In the genomic region with DNA sequence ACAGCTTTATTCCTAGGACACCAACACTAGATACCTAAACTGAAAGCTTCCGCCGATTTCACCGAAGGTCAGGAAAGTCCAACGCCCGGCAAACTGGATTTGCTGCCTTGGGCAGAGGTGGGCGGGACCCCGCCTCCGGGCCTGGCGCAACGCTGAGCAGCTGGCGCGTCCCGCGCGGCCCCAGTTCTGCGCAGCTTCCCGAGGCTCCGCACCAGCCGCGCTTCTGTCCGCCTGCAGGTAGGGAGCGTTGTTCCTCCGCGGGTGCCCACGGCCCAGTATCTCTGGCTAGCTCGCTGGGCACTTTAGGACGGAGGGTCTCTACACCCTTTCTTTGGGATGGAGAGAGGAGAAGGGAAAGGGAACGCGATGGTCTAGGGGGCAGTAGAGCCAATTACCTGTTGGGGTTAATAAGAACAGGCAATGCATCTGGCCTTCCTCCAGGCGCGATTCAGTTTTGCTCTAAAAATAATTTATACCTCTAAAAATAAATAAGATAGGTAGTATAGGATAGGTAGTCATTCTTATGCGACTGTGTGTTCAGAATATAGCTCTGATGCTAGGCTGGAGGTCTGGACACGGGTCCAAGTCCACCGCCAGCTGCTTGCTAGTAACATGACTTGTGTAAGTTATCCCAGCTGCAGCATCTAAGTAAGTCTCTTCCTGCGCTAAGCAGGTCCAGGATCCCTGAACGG, we compare ENCODE assay signal across 8 cellular contexts. TPM values are rescaled to one million over a fixed set of nuclear protein-coding genes. Genes with fewer than 3 reads are reported as not detected.
A peak's percentile ranks its signal among the peaks of the same experiment; 100 is the strongest.
DNase-seq lines count a peak whose midpoint lies in the region; ATAC-seq, FAIRE-seq and TF ChIP-seq lines count a peak whose summit lies in the region.

Gene CD274 (plus strand): TSS at position 183 of the 692 bp plus-strand sequence. CDS start 5,572 bp downstream, outside the sequence.

- peak; percentile 90 for FAIRE-seq in HepG2 (lab: Jason Lieb, UNC)

- H3K36me3 ChIP-seq in HepG2 (replicated peaks in 1 of 2; ENCODE audit: control insufficient read depth in 1 of 2, insufficient read depth in 2 of 2, low read length in 2 of 2), result no peaks in the 10 kb centered on the region

- H3K9ac ChIP-seq in HepG2 (ENCODE audit: insufficient read depth, low read depth, low read length), result peak within 1 kb of the TSS; percentile 33

- POLR2A ChIA-PET in AG04449 (lab: Yijun Ruan, JAX) (interaction anchor here (0.6 to 1.8 kb wide), 7 partner anchors 10 to 137 kb away, joined by 3 to 11 read pairs (median 4); partner anchors contain the start of genes PDCD1LG2 and PLGRKT), HepG2 (lab: Yijun Ruan, JAX) (interaction anchor here (1.0 to 2.0 kb wide), 3 partner anchors 11 to 150 kb away, joined by 4 to 17 read pairs (median 4); partner anchors contain the start of gene PLGRKT)

- DNase-seq in AG04449 (ENCODE audit: low read depth, low spot score) (no peak), NCI-H460 (ENCODE audit: extremely low read depth, low read depth) (peak; percentile 81), dermis blood vessel endothelial cell (peak; percentile 97), HepG2 (ENCODE audit: low spot score) (peak; percentile 85)
- DNase-seq in activated CD4-positive, alpha-beta T cell treated with anti-CD3 and anti-CD28 coated beads, Interleukin-2, amount 50 U/mL, for 1 hour, result peak; percentile 67
- DNase-seq in stimulated activated CD4-positive, alpha-beta T cell treated with anti-CD3 and anti-CD28 coated beads, Interleukin-2, amount 100 ng/mL, for 48 hours, result peak; percentile 78 to 80

- peaks cover 0 to 4% of the 10 kb centered on the region in 2 experiments; a peak in 1 of 5 replicates for H3K27me3 ChIP-seq in HepG2 (ENCODE audit: control insufficient read depth in 1 of 2, insufficient read depth in 2 of 2, low read length in 2 of 2)

- H3K4me2 ChIP-seq in HepG2 (ENCODE audit: low read depth, low read length), result peak within 1 kb of the TSS; percentile 78

- H3K27ac ChIP-seq in HepG2 (ENCODE audit: extremely low read length, insufficient read depth, low read length), result no peak within 1 kb of the TSS

- H2AFZ ChIP-seq in HepG2 (ENCODE audit: low read length), result peak within 1 kb of the TSS; percentile 64

- in situ Hi-C loops in HepG2 (cut with HindIII; ENCODE audit: extremely low pct_ligation_motif_present, low pct_unique_long_range_greater_than_20kb), result no loop called here

- no peaks in the 10 kb centered on the region for H3K79me2 ChIP-seq in HepG2 (ENCODE audit: insufficient read depth, low read length)

- TF ChIP-seq EP300 in HepG2 (IDR thresholded peaks at IDR 0.05; ENCODE audit: low read depth in 2 of 2, low read length in 2 of 2), result no peak
- TF ChIP-seq EP300 in HepG2 (CRISPR knock-in tag; IDR thresholded peaks at IDR 0.05; ENCODE audit: borderline replicate concordance), result no peak

- CTCF ChIA-PET in AG04449 (lab: Yijun Ruan, JAX), result interaction anchor here (0.7 to 3.5 kb wide), 28 partner anchors 9 to 699 kb away, joined by 3 to 75 read pairs (median 4); partner anchors contain the start of genes PDCD1LG2 and PLGRKT
- CTCF ChIA-PET in HepG2 (lab: Yijun Ruan, JAX; ENCODE audit: low intra/inter-chr PET ratio, low total read pairs), result no interaction called here

- TF ChIP-seq CTCF in AG04449 (IDR thresholded peaks at IDR 0.05; ENCODE audit: insufficient read depth, low read length, missing control alignments) (peak; percentile 70), HepG2 (CRISPR knock-in tag; IDR thresholded peaks at IDR 0.05) (peak; percentile 89)

- H4K20me1 ChIP-seq in HepG2 (ENCODE audit: insufficient read depth, low read length), result no peaks in the 10 kb centered on the region

- TF ChIP-seq POLR2A in GM18526 (IDR thresholded peaks at IDR 0.05; ENCODE audit: extremely low read depth, insufficient read length), result peak; percentile 84
- TF ChIP-seq POLR2A in HepG2 (IDR thresholded peaks at IDR 0.05; ENCODE audit: insufficient read depth in 1 of 2, low read depth in 2 of 2, low read length in 2 of 2), result no peak

- H3K4me1 ChIP-seq in HepG2 (ENCODE audit: insufficient read depth, low read length), result peaks cover 8% of the 10 kb centered on the region

- no TSS peak for BruUV-seq in HepG2 (replicated peaks; lab: Mats Ljungman, UMichigan)

- WGBS in HepG2 (ENCODE audit: low lambda C conversion rate), result 8% methylated on average over 32 of the region's 36 CpGs

- ATAC-seq in HG03135 (IDR thresholded peaks at IDR 0.05; ENCODE audit: unreplicated experiment), result peak; percentile 67
- peak; percentile 100 for ATAC-seq in HepG2

- H3K4me3 ChIP-seq in AG04449 (ENCODE audit: low read depth, low read length) (peak within 1 kb of the TSS; percentile 72), HepG2 (replicated peaks in 1 of 3; ENCODE audit: insufficient read depth in 1 of 3, low read depth in 2 of 3, low read length in 3 of 3) (peak within 1 kb of the TSS; percentile 26 to 64 (median 47))

- intact Hi-C loops in HepG2 (cut with micrococcal nuclease; ENCODE audit: unreplicated experiment), result loop anchor here (1.0 to 5.0 kb wide), 3 partner anchors 150 to 322 kb away; no protein-coding TSS in a partner anchor

- TF ChIP-seq RAD21 in HepG2 (CRISPR knock-in tag; IDR thresholded peaks at IDR 0.05), result peak; percentile 79

- no peaks in the 10 kb centered on the region for H3K9me3 ChIP-seq in HepG2 (ENCODE audit: low read length)

TF ChIP-seq in HepG2, 621 proteins besides CTCF, POLR2A, EP300 and RAD21 (continues in another document):
- TF ChIP-seq REST (IDR thresholded peaks at IDR 0.05; ENCODE audit: borderline replicate concordance in 1 of 2, low read depth in 1 of 2, low read length in 2 of 2) (no peak), CAMTA2 (CRISPR knock-in tag; IDR thresholded peaks at IDR 0.05; ENCODE audit: borderline replicate concordance) (no peak)
- TF ChIP-seq, protein P1, sequence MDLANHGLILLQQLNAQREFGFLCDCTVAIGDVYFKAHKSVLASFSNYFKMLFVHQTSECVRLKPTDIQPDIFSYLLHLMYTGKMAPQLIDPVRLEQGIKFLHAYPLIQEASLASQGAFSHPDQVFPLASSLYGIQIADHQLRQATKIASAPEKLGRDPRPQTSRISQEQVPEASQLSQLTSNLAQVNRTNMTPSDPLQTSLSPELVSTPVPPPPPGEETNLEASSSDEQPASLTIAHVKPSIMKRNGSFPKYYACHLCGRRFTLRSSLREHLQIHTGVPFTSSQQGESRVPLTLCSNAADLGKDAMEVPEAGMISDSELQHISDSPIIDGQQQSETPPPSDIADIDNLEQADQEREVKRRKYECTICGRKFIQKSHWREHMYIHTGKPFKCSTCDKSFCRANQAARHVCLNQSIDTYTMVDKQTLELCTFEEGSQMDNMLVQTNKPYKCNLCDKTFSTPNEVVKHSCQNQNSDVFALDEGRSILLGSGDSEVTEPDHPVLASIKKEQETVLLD (CRISPR knock-in tag; IDR thresholded peaks at IDR 0.05; ENCODE audit: low read depth), result no peak

RNA-seq across cellular contexts. Expression of gene CD274, which starts in this region (rescaled TPM):
- 91.1 and 98.4 TPM in 2 replicates for total RNA-seq in NCI-H460 (2014; rRNA removed; shearing (Covaris generic))
- 9.0 and 13.9 TPM in 2 replicates for polyA plus RNA-seq in NCI-H460 (2014; cell fraction: nucleus; rRNA removed)
- total RNA-seq in dermis blood vessel endothelial cell (12.7 and 17.7 TPM in 2 replicates), HepG2 (2016; rRNA removed; fragmentation: Illumina TruSeq; extraction: Trizol) (0.49 TPM in 1 of 2 replicates, not detected in the other)
- total RNA-seq in HepG2 (2016; cell fraction: cytosol; rRNA removed; fragmentation: Illumina TruSeq; extraction: Trizol; ENCODE audit: low read depth), result 0.53 TPM in 1 of 2 replicates, not detected in the other
- 0.52 TPM in 1 of 2 replicates, not detected in the other for total RNA-seq in HepG2 (2016; cell fraction: insoluble cytoplasmic fraction; rRNA removed; fragmentation: Illumina TruSeq; extraction: Trizol)
- total RNA-seq in HepG2 (2016; cell fraction: membrane; rRNA removed; fragmentation: Illumina TruSeq; extraction: Trizol), result not detected in 2 replicates
- total RNA-seq in HepG2 (2016; cell fraction: nucleus; rRNA removed; fragmentation: Illumina TruSeq; extraction: Trizol), result not detected in 2 replicates
- polyA plus RNA-seq in HepG2 (2011; rRNA removed), result 0.07 and 0.17 TPM in 2 replicates
- 0.04 TPM in 1 of 2 replicates, not detected in the other for polyA plus RNA-seq in HepG2 (2011; cell fraction: cytosol; rRNA removed)
- polyA plus RNA-seq in HepG2 (2011; cell fraction: nucleus; rRNA removed), result 0.05 and 0.24 TPM in 2 replicates
- polyA plus RNA-seq in HepG2 (2012), result 0.33 TPM in 1 of 2 replicates, not detected in the other
- polyA plus RNA-seq in HepG2 (2016; cell fraction: cytosol; fragmentation: Illumina TruSeq; extraction: Trizol; ENCODE audit: low read depth), result not detected in 2 replicates
- polyA plus RNA-seq in HepG2 (2016; cell fraction: insoluble cytoplasmic fraction; fragmentation: Illumina TruSeq; extraction: Trizol; ENCODE audit: low read depth), result 0.69 TPM in 1 of 2 replicates, not detected in the other
- polyA plus RNA-seq in HepG2 (2016; cell fraction: membrane; fragmentation: Illumina TruSeq; extraction: Trizol; ENCODE audit: low read depth), result not detected in 2 replicates
- polyA plus RNA-seq in HepG2 (2016; cell fraction: nucleus; fragmentation: Illumina TruSeq; extraction: Trizol; ENCODE audit: insufficient read depth, low read depth), result 1.1 TPM in 1 of 2 replicates, not detected in the other
- polyA minus RNA-seq in HepG2 (2011; rRNA and poly(A)+ RNA removed; ENCODE audit: low replicate concordance), result 0.33 TPM in 1 of 2 replicates, not detected in the other
- polyA minus RNA-seq in HepG2 (2011; cell fraction: cytosol; rRNA and poly(A)+ RNA removed), result not detected in 2 replicates
- 0.13 TPM in 1 of 2 replicates, not detected in the other for polyA minus RNA-seq in HepG2 (2011; cell fraction: nucleus; rRNA and poly(A)+ RNA removed)
